In genomic region chr16:83004868-83005652, GRCh38 we compare ENCODE assay signal across 19 cellular contexts.
"Had no signal": no experiment of that assay in that cellular context is flagged by ENCODE, and none has a peak within 500 bp of the region (broad histone marks: within the 10 kb centered on the region; RNA-seq: fewer than 3 reads in every experiment).

No MANE protein-coding gene starts in this region.

- H3K36me3 ChIP-seq: heart right ventricle, right lobe of liver had no signal

- ATAC-seq: activated CD4-positive, alpha-beta T cell treated with anti-CD3 and anti-CD28 coated beads for 36 hours; heart right ventricle; left cardiac atrium; right lobe of liver; stimulated activated naive B cell treated with anti-CD40 and anti-IgM and Interleukin-4, amounts not matched to agents 10 μg/mL and 1 μg/mL and 100 μg/mL, for 72 hours had no signal

- H3K4me3 Mint-ChIP-seq: activated CD4-positive, alpha-beta T cell treated with anti-CD3 and anti-CD28 coated beads for 36 hours; activated naive CD4-positive, alpha-beta T cell treated with anti-CD3 and anti-CD28 coated beads for 36 hours; activated naive CD8-positive, alpha-beta T cell treated with anti-CD3 and anti-CD28 coated beads, Interleukin-2, amount 10 ng/mL, durations not matched to agents 7 days and 5 days; nephron progenitor cell; stimulated activated naive B cell treated with anti-CD40 and anti-IgM and Interleukin-4, amounts not matched to agents 10 μg/mL and 1 μg/mL and 100 μg/mL, for 72 hours; type B pancreatic cell had no signal

- H3K27me3 Mint-ChIP-seq: activated naive CD8-positive, alpha-beta T cell treated with anti-CD3 and anti-CD28 coated beads, Interleukin-2, amount 10 ng/mL, durations not matched to agents 7 days and 5 days had no signal

- H3K4me1 ChIP-seq: right lobe of liver had no signal

- H3K27ac ChIP-seq: coronary artery, epithelial cell of prostate, heart right ventricle, right lobe of liver, skin epidermis had no signal

- H3K4me3 ChIP-seq: coronary artery, heart right ventricle, right lobe of liver, skin epidermis had no signal

- H3K27ac Mint-ChIP-seq: activated CD4-positive, alpha-beta T cell treated with anti-CD3 and anti-CD28 coated beads for 36 hours; activated naive CD4-positive, alpha-beta T cell treated with anti-CD3 and anti-CD28 coated beads for 36 hours; activated naive CD8-positive, alpha-beta T cell treated with anti-CD3 and anti-CD28 coated beads, Interleukin-2, amount 10 ng/mL, durations not matched to agents 7 days and 5 days; nephron progenitor cell; stimulated activated naive B cell treated with anti-CD40 and anti-IgM and Interleukin-4, amounts not matched to agents 10 μg/mL and 1 μg/mL and 100 μg/mL, for 72 hours; type B pancreatic cell had no signal

- DNase-seq: activated CD4-positive, alpha-beta T cell treated with anti-CD3 and anti-CD28 coated beads for 36 hours; activated CD4-positive, alpha-beta T cell treated with anti-CD3 and anti-CD28 coated beads, Interleukin-2, amount 50 U/mL, for 4 hours; activated naive CD4-positive, alpha-beta T cell treated with anti-CD3 and anti-CD28 coated beads for 36 hours; activated naive CD8-positive, alpha-beta T cell treated with anti-CD3 and anti-CD28 coated beads, Interleukin-2, amount 10 ng/mL, durations not matched to agents 7 days and 5 days; activated T-cell treated with anti-CD3 and anti-CD28 coated beads, Interleukin-2, amount 50 U/mL, for 48 hours; amygdala; cerebellar nuclear complex; heart right ventricle; left cardiac atrium; nephron progenitor cell; right lobe of liver; stimulated activated CD8-positive, alpha-beta memory T cell treated with anti-CD3 and anti-CD28 coated beads, Interleukin-4, amount 100 ng/mL, for 48 hours; stimulated activated naive B cell treated with anti-CD40 and anti-IgM and Interleukin-4, amounts not matched to agents 10 μg/mL and 1 μg/mL and 100 μg/mL, for 72 hours; T-helper 1 cell; T-helper 9 cell had no signal

- H3K27me3 ChIP-seq: heart right ventricle, right lobe of liver had no signal

- H3K36me3 Mint-ChIP-seq: activated naive CD8-positive, alpha-beta T cell treated with anti-CD3 and anti-CD28 coated beads, Interleukin-2, amount 10 ng/mL, durations not matched to agents 7 days and 5 days; stimulated activated naive B cell treated with anti-CD40 and anti-IgM and Interleukin-4, amounts not matched to agents 10 μg/mL and 1 μg/mL and 100 μg/mL, for 72 hours; type B pancreatic cell had no signal

- H3K4me1 Mint-ChIP-seq: activated CD4-positive, alpha-beta T cell treated with anti-CD3 and anti-CD28 coated beads for 36 hours; activated naive CD8-positive, alpha-beta T cell treated with anti-CD3 and anti-CD28 coated beads, Interleukin-2, amount 10 ng/mL, durations not matched to agents 7 days and 5 days; nephron progenitor cell; stimulated activated naive B cell treated with anti-CD40 and anti-IgM and Interleukin-4, amounts not matched to agents 10 μg/mL and 1 μg/mL and 100 μg/mL, for 72 hours had no signal

- H3K9me3 ChIP-seq: heart right ventricle, right lobe of liver had no signal

- H3K9me3 Mint-ChIP-seq: activated naive CD8-positive, alpha-beta T cell treated with anti-CD3 and anti-CD28 coated beads, Interleukin-2, amount 10 ng/mL, durations not matched to agents 7 days and 5 days had no signal
